ENCODE assay signal across 1 cellular context in the genomic region with DNA sequence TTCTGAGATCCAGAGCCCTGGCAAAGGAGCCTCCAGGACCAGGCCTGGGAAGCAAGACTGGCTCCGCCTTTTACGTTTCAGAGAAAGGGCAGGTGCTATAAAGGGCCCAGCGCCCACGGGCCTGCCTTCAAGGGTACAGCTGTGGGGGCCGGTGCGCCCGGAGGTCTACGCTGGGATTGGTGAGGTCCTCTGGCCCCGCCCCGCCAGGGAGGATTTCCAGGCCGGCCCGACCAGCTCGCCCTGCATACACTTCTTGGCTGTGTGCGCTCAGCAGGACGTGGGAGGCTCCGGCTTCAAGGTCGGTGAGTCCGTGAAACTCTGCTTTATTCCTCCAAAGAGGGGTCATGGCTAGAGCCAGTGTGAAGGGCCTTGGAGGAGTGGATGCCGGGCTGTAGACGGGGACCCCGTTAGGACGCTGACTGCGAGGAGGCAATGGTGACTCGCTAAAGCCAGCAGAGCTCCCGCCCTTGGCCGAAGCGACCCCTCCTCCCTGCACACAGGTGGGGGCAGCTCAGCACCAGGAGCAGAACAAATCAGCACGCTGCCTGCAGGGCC.
TF ChIP-seq lines count a peak whose summit lies in the region.

A gene (plus strand): TSS at position 243 of the 555 bp plus-strand sequence. CDS start 17,811 bp downstream, outside the sequence.

TF ChIP-seq in HepG2, 621 proteins besides CTCF, POLR2A, EP300 and RAD21 (continued from another document and continues in another):
- TF ChIP-seq ZNF720 (CRISPR knock-in tag; IDR thresholded peaks at IDR 0.05) (no peak), ZNF709 (CRISPR knock-in tag; IDR thresholded peaks at IDR 0.05) (no peak), KLF6 (CRISPR knock-in tag; IDR thresholded peaks at IDR 0.05) (no peak), ZSCAN30 (CRISPR knock-in tag; IDR thresholded peaks at IDR 0.05) (no peak), NONO (IDR thresholded peaks at IDR 0.05) (no peak), NONO (CRISPR knock-in tag; conservative IDR thresholded peaks at IDR 0.05) (0 out of 2 replicates have a peak, but pooled peaks have one; percentile 41), MIER3 (CRISPR knock-in tag; IDR thresholded peaks at IDR 0.05; ENCODE audit: borderline replicate concordance) (no peak), ZKSCAN8 (CRISPR knock-in tag; IDR thresholded peaks at IDR 0.05; ENCODE audit: borderline replicate concordance) (no peak), PAX8 (CRISPR knock-in tag; IDR thresholded peaks at IDR 0.05; ENCODE audit: borderline replicate concordance) (no peak), ZNF598 (CRISPR knock-in tag; IDR thresholded peaks at IDR 0.05; ENCODE audit: borderline replicate concordance) (0 out of 2 replicates have a peak, but pooled peaks have one; percentile 62), MTA1 (CRISPR knock-in tag; IDR thresholded peaks at IDR 0.05; ENCODE audit: borderline replicate concordance) (no peak), HMG20A (CRISPR knock-in tag; IDR thresholded peaks at IDR 0.05; ENCODE audit: borderline replicate concordance) (no peak), HIVEP1 (CRISPR knock-in tag; IDR thresholded peaks at IDR 0.05) (peak; percentile 48; the same call in 1 of the 2 replicates), ZNF543 (CRISPR knock-in tag; IDR thresholded peaks at IDR 0.05) (no peak), SIX4 (CRISPR knock-in tag; IDR thresholded peaks at IDR 0.05) (no peak), ZNF432 (CRISPR knock-in tag; IDR thresholded peaks at IDR 0.05; ENCODE audit: borderline replicate concordance) (no peak), MIER2 (CRISPR knock-in tag; IDR thresholded peaks at IDR 0.05) (no peak), XRCC5 (optimal IDR thresholded peaks at IDR 0.05; ENCODE audit: low read length) (no peak), DPF2 (CRISPR knock-in tag; IDR thresholded peaks at IDR 0.05; ENCODE audit: borderline replicate concordance, low read depth) (no peak), ZNF569 (CRISPR knock-in tag; IDR thresholded peaks at IDR 0.05; ENCODE audit: borderline replicate concordance) (no peak), ZNF12 (CRISPR knock-in tag; IDR thresholded peaks at IDR 0.05) (no peak), ZNF775 (CRISPR knock-in tag; IDR thresholded peaks at IDR 0.05; ENCODE audit: borderline replicate concordance) (no peak), ZNF557 (CRISPR knock-in tag; IDR thresholded peaks at IDR 0.05) (no peak), SMAD1 (CRISPR knock-in tag; IDR thresholded peaks at IDR 0.05; ENCODE audit: borderline replicate concordance, low read depth) (no peak), RFXAP (CRISPR knock-in tag; IDR thresholded peaks at IDR 0.05; ENCODE audit: borderline replicate concordance) (no peak), MBNL3 (CRISPR knock-in tag; conservative IDR thresholded peaks at IDR 0.05) (no peak), YEATS2 (CRISPR knock-in tag; IDR thresholded peaks at IDR 0.05; ENCODE audit: borderline replicate concordance) (no peak), ERF (CRISPR knock-in tag; IDR thresholded peaks at IDR 0.05) (no peak), ZFX (CRISPR knock-in tag; IDR thresholded peaks at IDR 0.05; ENCODE audit: low read depth) (peak; percentile 66), FOXA1 (IDR thresholded peaks at IDR 0.05) (no peak), FOXA1 (CRISPR knock-in tag; IDR thresholded peaks at IDR 0.05) (no peak), ZNF350 (CRISPR knock-in tag; IDR thresholded peaks at IDR 0.05; ENCODE audit: borderline replicate concordance, low read depth) (no peak; the same call in 1 of the 2 replicates), DR1 (CRISPR knock-in tag; IDR thresholded peaks at IDR 0.05) (peak; percentile 78), SRSF1 (optimal IDR thresholded peaks at IDR 0.05; ENCODE audit: low read depth, low read length) (no peak), FOXA3 (CRISPR knock-in tag; IDR thresholded peaks at IDR 0.05) (no peak), FIP1L1 (IDR thresholded peaks at IDR 0.05; ENCODE audit: borderline replicate concordance, insufficient read depth, low read depth, low read length) (no peak), HOXD1 (CRISPR knock-in tag; IDR thresholded peaks at IDR 0.05) (no peak), ZNF567 (CRISPR knock-in tag; IDR thresholded peaks at IDR 0.05; ENCODE audit: borderline replicate concordance) (no peak), HOXA3 (CRISPR knock-in tag; IDR thresholded peaks at IDR 0.05) (peak; percentile 36; the same call in 1 of the 2 replicates), PAF1 (CRISPR knock-in tag; IDR thresholded peaks at IDR 0.05) (0 out of 2 replicates have a peak, but pooled peaks have one; percentile 30), MTF1 (CRISPR knock-in tag; IDR thresholded peaks at IDR 0.05) (no peak), TEAD2 (CRISPR knock-in tag; IDR thresholded peaks at IDR 0.05) (no peak), FOXJ3 (CRISPR knock-in tag; IDR thresholded peaks at IDR 0.05; ENCODE audit: borderline replicate concordance) (no peak), NFE2L1 (CRISPR knock-in tag; IDR thresholded peaks at IDR 0.05; ENCODE audit: borderline replicate concordance) (no peak), JUN (CRISPR knock-in tag; IDR thresholded peaks at IDR 0.05) (no peak), ZNF230 (CRISPR knock-in tag; IDR thresholded peaks at IDR 0.05) (0 out of 2 replicates have a peak, but pooled peaks have one; percentile 32), SRSF9 (IDR thresholded peaks at IDR 0.05; ENCODE audit: borderline replicate concordance, insufficient read depth, low read depth, low read length, poor library complexity, severe bottlenecking) (no peak), SAP130 (CRISPR knock-in tag; IDR thresholded peaks at IDR 0.05; ENCODE audit: low read depth) (peak; percentile 46; the same call in 1 of the 2 replicates)
- TF ChIP-seq, protein P1, sequence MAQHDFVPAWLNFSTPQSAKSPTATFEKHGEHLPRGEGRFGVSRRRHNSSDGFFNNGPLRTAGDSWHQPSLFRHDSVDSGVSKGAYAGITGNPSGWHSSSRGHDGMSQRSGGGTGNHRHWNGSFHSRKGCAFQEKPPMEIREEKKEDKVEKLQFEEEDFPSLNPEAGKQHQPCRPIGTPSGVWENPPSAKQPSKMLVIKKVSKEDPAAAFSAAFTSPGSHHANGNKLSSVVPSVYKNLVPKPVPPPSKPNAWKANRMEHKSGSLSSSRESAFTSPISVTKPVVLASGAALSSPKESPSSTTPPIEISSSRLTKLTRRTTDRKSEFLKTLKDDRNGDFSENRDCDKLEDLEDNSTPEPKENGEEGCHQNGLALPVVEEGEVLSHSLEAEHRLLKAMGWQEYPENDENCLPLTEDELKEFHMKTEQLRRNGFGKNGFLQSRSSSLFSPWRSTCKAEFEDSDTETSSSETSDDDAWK (CRISPR knock-in tag; IDR thresholded peaks at IDR 0.05), result no peak
- TF ChIP-seq, protein P2, sequence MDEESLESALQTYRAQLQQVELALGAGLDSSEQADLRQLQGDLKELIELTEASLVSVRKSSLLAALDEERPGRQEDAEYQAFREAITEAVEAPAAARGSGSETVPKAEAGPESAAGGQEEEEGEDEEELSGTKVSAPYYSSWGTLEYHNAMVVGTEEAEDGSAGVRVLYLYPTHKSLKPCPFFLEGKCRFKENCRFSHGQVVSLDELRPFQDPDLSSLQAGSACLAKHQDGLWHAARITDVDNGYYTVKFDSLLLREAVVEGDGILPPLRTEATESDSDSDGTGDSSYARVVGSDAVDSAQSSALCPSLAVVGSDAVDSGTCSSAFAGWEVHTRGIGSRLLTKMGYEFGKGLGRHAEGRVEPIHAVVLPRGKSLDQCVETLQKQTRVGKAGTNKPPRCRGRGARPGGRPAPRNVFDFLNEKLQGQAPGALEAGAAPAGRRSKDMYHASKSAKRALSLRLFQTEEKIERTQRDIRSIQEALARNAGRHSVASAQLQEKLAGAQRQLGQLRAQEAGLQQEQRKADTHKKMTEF (CRISPR knock-in tag; IDR thresholded peaks at IDR 0.05), result no peak; the same call in 1 of the 2 replicates
- TF ChIP-seq, protein P3, sequence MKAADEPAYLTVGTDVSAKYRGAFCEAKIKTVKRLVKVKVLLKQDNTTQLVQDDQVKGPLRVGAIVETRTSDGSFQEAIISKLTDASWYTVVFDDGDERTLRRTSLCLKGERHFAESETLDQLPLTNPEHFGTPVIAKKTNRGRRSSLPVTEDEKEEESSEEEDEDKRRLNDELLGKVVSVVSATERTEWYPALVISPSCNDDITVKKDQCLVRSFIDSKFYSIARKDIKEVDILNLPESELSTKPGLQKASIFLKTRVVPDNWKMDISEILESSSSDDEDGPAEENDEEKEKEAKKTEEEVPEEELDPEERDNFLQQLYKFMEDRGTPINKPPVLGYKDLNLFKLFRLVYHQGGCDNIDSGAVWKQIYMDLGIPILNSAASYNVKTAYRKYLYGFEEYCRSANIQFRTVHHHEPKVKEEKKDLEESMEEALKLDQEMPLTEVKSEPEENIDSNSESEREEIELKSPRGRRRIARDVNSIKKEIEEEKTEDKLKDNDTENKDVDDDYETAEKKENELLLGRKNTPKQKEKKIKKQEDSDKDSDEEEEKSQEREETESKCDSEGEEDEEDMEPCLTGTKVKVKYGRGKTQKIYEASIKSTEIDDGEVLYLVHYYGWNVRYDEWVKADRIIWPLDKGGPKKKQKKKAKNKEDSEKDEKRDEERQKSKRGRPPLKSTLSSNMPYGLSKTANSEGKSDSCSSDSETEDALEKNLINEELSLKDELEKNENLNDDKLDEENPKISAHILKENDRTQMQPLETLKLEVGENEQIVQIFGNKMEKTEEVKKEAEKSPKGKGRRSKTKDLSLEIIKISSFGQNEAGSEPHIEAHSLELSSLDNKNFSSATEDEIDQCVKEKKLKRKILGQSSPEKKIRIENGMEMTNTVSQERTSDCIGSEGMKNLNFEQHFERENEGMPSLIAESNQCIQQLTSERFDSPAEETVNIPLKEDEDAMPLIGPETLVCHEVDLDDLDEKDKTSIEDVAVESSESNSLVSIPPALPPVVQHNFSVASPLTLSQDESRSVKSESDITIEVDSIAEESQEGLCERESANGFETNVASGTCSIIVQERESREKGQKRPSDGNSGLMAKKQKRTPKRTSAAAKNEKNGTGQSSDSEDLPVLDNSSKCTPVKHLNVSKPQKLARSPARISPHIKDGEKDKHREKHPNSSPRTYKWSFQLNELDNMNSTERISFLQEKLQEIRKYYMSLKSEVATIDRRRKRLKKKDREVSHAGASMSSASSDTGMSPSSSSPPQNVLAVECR (CRISPR knock-in tag; IDR thresholded peaks at IDR 0.05; ENCODE audit: borderline replicate concordance), result peak; percentile 31; the same call in 1 of the 2 replicates
- TF ChIP-seq, protein P4, sequence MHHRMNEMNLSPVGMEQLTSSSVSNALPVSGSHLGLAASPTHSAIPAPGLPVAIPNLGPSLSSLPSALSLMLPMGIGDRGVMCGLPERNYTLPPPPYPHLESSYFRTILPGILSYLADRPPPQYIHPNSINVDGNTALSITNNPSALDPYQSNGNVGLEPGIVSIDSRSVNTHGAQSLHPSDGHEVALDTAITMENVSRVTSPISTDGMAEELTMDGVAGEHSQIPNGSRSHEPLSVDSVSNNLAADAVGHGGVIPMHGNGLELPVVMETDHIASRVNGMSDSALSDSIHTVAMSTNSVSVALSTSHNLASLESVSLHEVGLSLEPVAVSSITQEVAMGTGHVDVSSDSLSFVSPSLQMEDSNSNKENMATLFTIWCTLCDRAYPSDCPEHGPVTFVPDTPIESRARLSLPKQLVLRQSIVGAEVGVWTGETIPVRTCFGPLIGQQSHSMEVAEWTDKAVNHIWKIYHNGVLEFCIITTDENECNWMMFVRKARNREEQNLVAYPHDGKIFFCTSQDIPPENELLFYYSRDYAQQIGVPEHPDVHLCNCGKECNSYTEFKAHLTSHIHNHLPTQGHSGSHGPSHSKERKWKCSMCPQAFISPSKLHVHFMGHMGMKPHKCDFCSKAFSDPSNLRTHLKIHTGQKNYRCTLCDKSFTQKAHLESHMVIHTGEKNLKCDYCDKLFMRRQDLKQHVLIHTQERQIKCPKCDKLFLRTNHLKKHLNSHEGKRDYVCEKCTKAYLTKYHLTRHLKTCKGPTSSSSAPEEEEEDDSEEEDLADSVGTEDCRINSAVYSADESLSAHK (CRISPR knock-in tag; IDR thresholded peaks at IDR 0.05; ENCODE audit: borderline replicate concordance), result no peak
- TF ChIP-seq, protein P5, sequence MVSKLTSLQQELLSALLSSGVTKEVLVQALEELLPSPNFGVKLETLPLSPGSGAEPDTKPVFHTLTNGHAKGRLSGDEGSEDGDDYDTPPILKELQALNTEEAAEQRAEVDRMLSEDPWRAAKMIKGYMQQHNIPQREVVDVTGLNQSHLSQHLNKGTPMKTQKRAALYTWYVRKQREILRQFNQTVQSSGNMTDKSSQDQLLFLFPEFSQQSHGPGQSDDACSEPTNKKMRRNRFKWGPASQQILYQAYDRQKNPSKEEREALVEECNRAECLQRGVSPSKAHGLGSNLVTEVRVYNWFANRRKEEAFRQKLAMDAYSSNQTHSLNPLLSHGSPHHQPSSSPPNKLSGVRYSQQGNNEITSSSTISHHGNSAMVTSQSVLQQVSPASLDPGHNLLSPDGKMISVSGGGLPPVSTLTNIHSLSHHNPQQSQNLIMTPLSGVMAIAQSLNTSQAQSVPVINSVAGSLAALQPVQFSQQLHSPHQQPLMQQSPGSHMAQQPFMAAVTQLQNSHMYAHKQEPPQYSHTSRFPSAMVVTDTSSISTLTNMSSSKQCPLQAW (CRISPR knock-in tag; IDR thresholded peaks at IDR 0.05), result peak; percentile 39; the same call in 1 of the 2 replicates
- TF ChIP-seq, protein P6, sequence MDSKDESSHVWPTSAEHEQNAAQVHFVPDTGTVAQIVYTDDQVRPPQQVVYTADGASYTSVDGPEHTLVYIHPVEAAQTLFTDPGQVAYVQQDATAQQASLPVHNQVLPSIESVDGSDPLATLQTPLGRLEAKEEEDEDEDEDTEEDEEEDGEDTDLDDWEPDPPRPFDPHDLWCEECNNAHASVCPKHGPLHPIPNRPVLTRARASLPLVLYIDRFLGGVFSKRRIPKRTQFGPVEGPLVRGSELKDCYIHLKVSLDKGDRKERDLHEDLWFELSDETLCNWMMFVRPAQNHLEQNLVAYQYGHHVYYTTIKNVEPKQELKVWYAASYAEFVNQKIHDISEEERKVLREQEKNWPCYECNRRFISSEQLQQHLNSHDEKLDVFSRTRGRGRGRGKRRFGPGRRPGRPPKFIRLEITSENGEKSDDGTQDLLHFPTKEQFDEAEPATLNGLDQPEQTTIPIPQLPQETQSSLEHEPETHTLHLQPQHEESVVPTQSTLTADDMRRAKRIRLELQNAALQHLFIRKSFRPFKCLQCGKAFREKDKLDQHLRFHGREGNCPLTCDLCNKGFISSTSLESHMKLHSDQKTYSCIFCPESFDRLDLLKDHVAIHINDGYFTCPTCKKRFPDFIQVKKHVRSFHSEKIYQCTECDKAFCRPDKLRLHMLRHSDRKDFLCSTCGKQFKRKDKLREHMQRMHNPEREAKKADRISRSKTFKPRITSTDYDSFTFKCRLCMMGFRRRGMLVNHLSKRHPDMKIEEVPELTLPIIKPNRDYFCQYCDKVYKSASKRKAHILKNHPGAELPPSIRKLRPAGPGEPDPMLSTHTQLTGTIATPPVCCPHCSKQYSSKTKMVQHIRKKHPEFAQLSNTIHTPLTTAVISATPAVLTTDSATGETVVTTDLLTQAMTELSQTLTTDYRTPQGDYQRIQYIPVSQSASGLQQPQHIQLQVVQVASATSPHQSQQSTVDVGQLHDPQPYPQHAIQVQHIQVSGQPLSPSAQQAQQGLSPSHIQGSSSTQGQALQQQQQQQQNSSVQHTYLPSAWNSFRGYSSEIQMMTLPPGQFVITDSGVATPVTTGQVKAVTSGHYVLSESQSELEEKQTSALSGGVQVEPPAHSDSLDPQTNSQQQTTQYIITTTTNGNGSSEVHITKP (CRISPR knock-in tag; IDR thresholded peaks at IDR 0.05; ENCODE audit: low read depth), result no peak
